Comparison of ENCODE assay signal across 6 cellular contexts in genomic region chr19:40370253-40370652, GRCh38. TPM values are rescaled to one million over a fixed set of nuclear protein-coding genes. Genes with fewer than 3 reads are reported as not detected.
"Had no signal": no experiment of that assay in that cellular context is flagged by ENCODE, and none has a peak within 500 bp of the region (broad histone marks: within the 10 kb centered on the region; RNA-seq: fewer than 3 reads in every experiment).

No MANE protein-coding gene starts in this region.

RNA-seq across cellular contexts. Expression of gene HIPK4, which starts 19.7 kb away (rescaled TPM):
- total RNA-seq: activated CD4-positive, alpha-beta T cell treated with anti-CD3 and anti-CD28 coated beads, Interleukin-2, amount 10 ng/mL, durations not matched to agents 7 days and 5 days; activated CD8-positive, alpha-beta memory T cell treated with anti-CD3 and anti-CD28 coated beads, Interleukin-2, amount 10 ng/mL, durations not matched to agents 7 days and 5 days; activated naive CD4-positive, alpha-beta T cell treated with anti-CD3 and anti-CD28 coated beads for 36 hours; astrocyte; body of pancreas; T-helper 1 cell treated with Interleukin-12 subunit alpha and Interleukin-12 subunit beta and Interleukin-4 antibody, amounts not matched to agents 30 ng/mL and 1 ng/mL, for 36 hours had no signal
